21 cellular contexts compared by ENCODE assay signal in genomic region chr4:112564706-112565270, GRCh38. TPM values are rescaled to one million over a fixed set of nuclear protein-coding genes. Genes with fewer than 3 reads are reported as not detected.
DNase-seq lines count a peak whose midpoint lies in the region; ATAC-seq, FAIRE-seq and TF ChIP-seq lines count a peak whose summit lies in the region.
"Had no signal": no experiment of that assay in that cellular context is flagged by ENCODE, and none has a peak within 500 bp of the region (broad histone marks: within the 10 kb centered on the region; RNA-seq: fewer than 3 reads in every experiment).

No MANE protein-coding gene starts in this region.

- BruUV-seq in HepG2 (replicated peaks; lab: Mats Ljungman, UMichigan) (no TSS peak), K562 (replicated peaks; lab: Mats Ljungman, UMichigan) (no TSS peak)

- H3K4me3 ChIP-seq in HepG2 (replicated peaks in 1 of 3; ENCODE audit: insufficient read depth in 1 of 3, low read depth in 2 of 3, low read length in 3 of 3) (no peak overlapping the region), right lobe of liver (no peak overlapping the region), Karpas-422 (ENCODE audit: low read length) (no peak overlapping the region), K562 (no peak overlapping the region)
- H3K4me3 ChIP-seq: BLaER1 treated with 17β-estradiol and CSF1 and Interleukin-3, amounts not matched to agents 10 nM and 100 nM; SJSA1 had no signal

- H3K4me3 Mint-ChIP-seq in stimulated activated memory B cell treated with anti-CD40 and anti-IgM and Interleukin-4, amounts not matched to agents 10 μg/mL and 1 μg/mL and 100 μg/mL, for 72 hours: no peak overlapping the region
- H3K4me3 Mint-ChIP-seq: IgD-negative memory B cell had no signal

- H3K36me3 Mint-ChIP-seq in stimulated activated memory B cell treated with anti-CD40 and anti-IgM and Interleukin-4, amounts not matched to agents 10 μg/mL and 1 μg/mL and 100 μg/mL, for 72 hours: peaks cover 32% of the 10 kb centered on the region

- H4K20me1 ChIP-seq in HepG2 (ENCODE audit: insufficient read depth, low read length): no peaks in the 10 kb centered on the region
- H4K20me1 ChIP-seq in Karpas-422 (ENCODE audit: insufficient read depth, low read depth, low read length): no peaks in the 10 kb centered on the region
- no peaks in the 10 kb centered on the region for H4K20me1 ChIP-seq in K562 (replicated peaks; ENCODE audit: control insufficient read depth, insufficient read depth, low read length)
- H4K20me1 ChIP-seq: BLaER1 treated with 17β-estradiol and CSF1 and Interleukin-3, amounts not matched to agents 10 nM and 100 nM had no signal

- TF ChIP-seq POLR2A in HepG2 (IDR thresholded peaks at IDR 0.05; ENCODE audit: insufficient read depth in 1 of 2, low read depth in 2 of 2, low read length in 2 of 2) (no peak), right lobe of liver (IDR thresholded peaks at IDR 0.05) (no peak), K562 (conservative IDR thresholded peaks at IDR 0.05) (no peak)

- no peak for ATAC-seq in HepG2
- no peak for ATAC-seq in right lobe of liver
- ATAC-seq in K562: no peak
- no peak for ATAC-seq in GM21526 (IDR thresholded peaks at IDR 0.05; ENCODE audit: low FRiP score, unreplicated experiment)
- no peak for ATAC-seq in HG03039 (IDR thresholded peaks at IDR 0.05; ENCODE audit: unreplicated experiment)
- ATAC-seq in stimulated activated memory B cell treated with anti-CD40 and anti-IgM and Interleukin-4, amounts not matched to agents 10 μg/mL and 1 μg/mL and 100 μg/mL, for 72 hours: no peak

- H3K79me2 ChIP-seq in HepG2 (ENCODE audit: insufficient read depth, low read length) (no peaks in the 10 kb centered on the region), Karpas-422 (ENCODE audit: low read length) (0 out of 2 replicates have a peak, but pooled peaks cover 5% of the 10 kb centered on the region), K562 (ENCODE audit: control insufficient read depth, insufficient read depth, low read length) (no peaks in the 10 kb centered on the region)

- no peak overlapping the region for H2AFZ ChIP-seq in HepG2 (ENCODE audit: low read length)
- H2AFZ ChIP-seq in Karpas-422 (ENCODE audit: low read length): no peak overlapping the region
- no peak overlapping the region for H2AFZ ChIP-seq in K562 (ENCODE audit: low read depth, low read length)

- no peaks in the 10 kb centered on the region for H3K4me1 ChIP-seq in HepG2 (ENCODE audit: insufficient read depth, low read length)
- H3K4me1 ChIP-seq in right lobe of liver: no peaks in the 10 kb centered on the region
- peaks cover 42% of the 10 kb centered on the region for H3K4me1 ChIP-seq in Karpas-422 (ENCODE audit: low read length)
- no peaks in the 10 kb centered on the region for H3K4me1 ChIP-seq in K562 (replicated peaks in 1 of 2; ENCODE audit: control insufficient read depth in 2 of 2, insufficient read depth in 2 of 2, low read length in 2 of 2)
- H3K4me1 ChIP-seq: SJSA1 had no signal

- CTCF ChIA-PET in HepG2 (lab: Yijun Ruan, JAX; ENCODE audit: low intra/inter-chr PET ratio, low total read pairs): no interaction called here
- CTCF ChIA-PET in K562 (lab: Yijun Ruan, JAX; ENCODE audit: low intra/inter-chr PET ratio): no interaction called here

- intact Hi-C loops in HepG2 (cut with micrococcal nuclease; ENCODE audit: unreplicated experiment): no loop called here
- intact Hi-C loops in right lobe of liver (cut with DNase I): no loop called here
- intact Hi-C loops in K562 (cut with micrococcal nuclease): no loop called here

- POLR2A ChIA-PET in HepG2 (lab: Yijun Ruan, JAX) (no interaction called here), K562 (lab: Yijun Ruan, JAX) (no interaction called here)

- in situ Hi-C loops in HepG2 (cut with HindIII; ENCODE audit: extremely low pct_ligation_motif_present, low pct_unique_long_range_greater_than_20kb) (no loop called here), K562 (cut with MboI) (no loop called here)

- no peak for DNase-seq in HepG2 (ENCODE audit: low spot score)
- DNase-seq in right lobe of liver: no peak
- DNase-seq in Karpas-422: no peak
- no peak for DNase-seq in K562 (ENCODE audit: extremely low read depth in 1 of 4, low spot score in 3 of 4)
- no peak for DNase-seq in mesenteric fat pad (ENCODE audit: low spot score)
- DNase-seq: 8988T, GF-D8, GOT3, MV-4-11, NCI-H1436, NCI-H2029, NCI-H510A, NCI-H82, SW 1271 had no signal

- H3K9me3 ChIP-seq in HepG2 (ENCODE audit: low read length) (no peaks in the 10 kb centered on the region), right lobe of liver (no peaks in the 10 kb centered on the region), Karpas-422 (ENCODE audit: low read length) (no peaks in the 10 kb centered on the region), K562 (replicated peaks; ENCODE audit: control insufficient read depth, insufficient read depth, low read depth, low read length) (no peaks in the 10 kb centered on the region)
- H3K9me3 ChIP-seq: SJSA1 had no signal

- H3K9me2 ChIP-seq in Karpas-422 (replicated peaks; ENCODE audit: insufficient read depth, low read length): no peaks in the 10 kb centered on the region

- H3K27ac ChIP-seq in HepG2 (ENCODE audit: extremely low read length, insufficient read depth, low read length) (no peak overlapping the region), right lobe of liver (no peak overlapping the region), Karpas-422 (ENCODE audit: low read length) (peak overlapping the region; percentile 93), K562 (ENCODE audit: extremely low read depth, low read depth, low read length) (no peak overlapping the region)
- H3K27ac ChIP-seq: BLaER1 treated with 17β-estradiol and CSF1 and Interleukin-3, amounts not matched to agents 10 nM and 100 nM; SJSA1 had no signal

- H3K4me1 Mint-ChIP-seq in stimulated activated memory B cell treated with anti-CD40 and anti-IgM and Interleukin-4, amounts not matched to agents 10 μg/mL and 1 μg/mL and 100 μg/mL, for 72 hours: peaks cover 13% of the 10 kb centered on the region

- H3K4me2 ChIP-seq in HepG2 (ENCODE audit: low read depth, low read length): no peak overlapping the region
- no peak overlapping the region for H3K4me2 ChIP-seq in Karpas-422 (ENCODE audit: low read depth, low read length, poor library complexity, severe bottlenecking)
- no peak overlapping the region for H3K4me2 ChIP-seq in K562 (ENCODE audit: insufficient read depth, low read length)
- H3K4me2 ChIP-seq: BLaER1 treated with 17β-estradiol and CSF1 and Interleukin-3, amounts not matched to agents 10 nM and 100 nM had no signal

- no peaks in the 10 kb centered on the region for H3K27me3 Mint-ChIP-seq in stimulated activated memory B cell treated with anti-CD40 and anti-IgM and Interleukin-4, amounts not matched to agents 10 μg/mL and 1 μg/mL and 100 μg/mL, for 72 hours
- H3K27me3 Mint-ChIP-seq: IgD-negative memory B cell had no signal

- TF ChIP-seq CTCF in HepG2 (CRISPR knock-in tag; IDR thresholded peaks at IDR 0.05): no peak
- no peak for TF ChIP-seq CTCF in right lobe of liver (IDR thresholded peaks at IDR 0.05)
- TF ChIP-seq CTCF in K562 (IDR thresholded peaks at IDR 0.05 in 2 of 3, conservative IDR thresholded peaks at IDR 0.05 in 1 of 3; ENCODE audit: insufficient read depth in 2 of 3, low read depth in 1 of 3, low read length in 3 of 3): 0 out of 6 replicates have a peak, but pooled peaks of 1 of the 3 experiments have one; percentile 14

- no peak for TF ChIP-seq EP300 in HepG2 (IDR thresholded peaks at IDR 0.05; ENCODE audit: low read depth in 2 of 2, low read length in 2 of 2)
- no peak for TF ChIP-seq EP300 in HepG2 (CRISPR knock-in tag; IDR thresholded peaks at IDR 0.05; ENCODE audit: borderline replicate concordance)
- TF ChIP-seq EP300 in K562 (IDR thresholded peaks at IDR 0.05; ENCODE audit: low read length): no peak

- H3K9me3 Mint-ChIP-seq in stimulated activated memory B cell treated with anti-CD40 and anti-IgM and Interleukin-4, amounts not matched to agents 10 μg/mL and 1 μg/mL and 100 μg/mL, for 72 hours: no peaks in the 10 kb centered on the region

- H3K9ac ChIP-seq in HepG2 (ENCODE audit: insufficient read depth, low read depth, low read length) (no peak overlapping the region), Karpas-422 (ENCODE audit: low read length) (no peak overlapping the region), K562 (ENCODE audit: insufficient read depth in 1 of 2, low read depth in 2 of 2, low read length in 2 of 2) (no peak overlapping the region)
- H3K9ac ChIP-seq: BLaER1 treated with 17β-estradiol and CSF1 and Interleukin-3, amounts not matched to agents 10 nM and 100 nM had no signal

- peaks cover 2% of the 10 kb centered on the region in 2 experiments; a peak in 1 of 5 replicates for H3K36me3 ChIP-seq in HepG2 (replicated peaks in 1 of 2; ENCODE audit: control insufficient read depth in 1 of 2, insufficient read depth in 2 of 2, low read length in 2 of 2)
- no peaks in the 10 kb centered on the region for H3K36me3 ChIP-seq in right lobe of liver
- H3K36me3 ChIP-seq in Karpas-422 (ENCODE audit: insufficient read depth, low read length): peaks cover 9% of the 10 kb centered on the region; the same call in 1 of the 2 replicates
- H3K36me3 ChIP-seq in K562 (ENCODE audit: control insufficient read depth, insufficient read depth, low read length): peaks cover 12% of the 10 kb centered on the region; the same call in 1 of the 3 replicates
- H3K36me3 ChIP-seq: SJSA1 had no signal

- no peak for TF ChIP-seq RAD21 in HepG2 (CRISPR knock-in tag; IDR thresholded peaks at IDR 0.05)
- no peak for TF ChIP-seq RAD21 in K562 (CRISPR knock-in tag; conservative IDR thresholded peaks at IDR 0.05 in 1 of 2, IDR thresholded peaks at IDR 0.05 in 1 of 2)

- FAIRE-seq in HepG2 (lab: Jason Lieb, UNC) (no peak), K562 (lab: Jason Lieb, UNC) (no peak)

- WGBS in HepG2 (ENCODE audit: low lambda C conversion rate): 97% methylated on average over 21 of the region's 25 CpGs
- 97% methylated on average over 20 of the region's 25 CpGs for WGBS in right lobe of liver (ENCODE audit: insufficient coverage, low coverage, low lambda C conversion rate, missing lambda C conversion rate)
- WGBS in K562 (ENCODE audit: insufficient coverage, low coverage, missing lambda C conversion rate): 94% methylated on average over 21 of the region's 25 CpGs

- H3K9me1 ChIP-seq in K562 (ENCODE audit: control insufficient read depth, insufficient read depth, low read length): no peaks in the 10 kb centered on the region

- H3K27ac Mint-ChIP-seq in stimulated activated memory B cell treated with anti-CD40 and anti-IgM and Interleukin-4, amounts not matched to agents 10 μg/mL and 1 μg/mL and 100 μg/mL, for 72 hours: no peak overlapping the region
- H3K27ac Mint-ChIP-seq: IgD-negative memory B cell had no signal

- H3K27me3 ChIP-seq in HepG2 (ENCODE audit: control insufficient read depth in 1 of 2, insufficient read depth in 2 of 2, low read length in 2 of 2) (no peaks in the 10 kb centered on the region), right lobe of liver (no peaks in the 10 kb centered on the region), Karpas-422 (ENCODE audit: low read length) (no peaks in the 10 kb centered on the region), K562 (ENCODE audit: control insufficient read depth in 2 of 2, insufficient read depth in 2 of 2, low read length in 2 of 2) (no peaks in the 10 kb centered on the region)
- H3K27me3 ChIP-seq: BLaER1 treated with 17β-estradiol and CSF1 and Interleukin-3, amounts not matched to agents 10 nM and 100 nM; SJSA1 had no signal

RNA-seq across cellular contexts. Expression of gene NEUROG2, which starts 48.8 kb away (rescaled TPM):
- total RNA-seq in HepG2 (2016; rRNA removed; fragmentation: Illumina TruSeq; extraction: Trizol): not detected in 2 replicates
- total RNA-seq in HepG2 (2016; cell fraction: cytosol; rRNA removed; fragmentation: Illumina TruSeq; extraction: Trizol; ENCODE audit: low read depth): not detected in 2 replicates
- not detected in 2 replicates for total RNA-seq in HepG2 (2016; cell fraction: insoluble cytoplasmic fraction; rRNA removed; fragmentation: Illumina TruSeq; extraction: Trizol)
- total RNA-seq in HepG2 (2016; cell fraction: membrane; rRNA removed; fragmentation: Illumina TruSeq; extraction: Trizol): not detected in 2 replicates
- not detected in 2 replicates for total RNA-seq in HepG2 (2016; cell fraction: nucleus; rRNA removed; fragmentation: Illumina TruSeq; extraction: Trizol)
- not detected in 2 replicates for polyA plus RNA-seq in HepG2 (2011; rRNA removed)
- polyA plus RNA-seq in HepG2 (2011; cell fraction: cytosol; rRNA removed): not detected in 2 replicates
- polyA plus RNA-seq in HepG2 (2011; cell fraction: nucleus; rRNA removed): not detected in 2 replicates
- polyA plus RNA-seq in HepG2 (2012): not detected in 2 replicates
- polyA plus RNA-seq in HepG2 (2016; cell fraction: cytosol; fragmentation: Illumina TruSeq; extraction: Trizol; ENCODE audit: low read depth): not detected in 2 replicates
- polyA plus RNA-seq in HepG2 (2016; cell fraction: insoluble cytoplasmic fraction; fragmentation: Illumina TruSeq; extraction: Trizol; ENCODE audit: low read depth): not detected in 2 replicates
- not detected in 2 replicates for polyA plus RNA-seq in HepG2 (2016; cell fraction: membrane; fragmentation: Illumina TruSeq; extraction: Trizol; ENCODE audit: low read depth)
- polyA plus RNA-seq in HepG2 (2016; cell fraction: nucleus; fragmentation: Illumina TruSeq; extraction: Trizol; ENCODE audit: insufficient read depth, low read depth): not detected in 2 replicates
- not detected in 2 replicates for polyA minus RNA-seq in HepG2 (2011; rRNA and poly(A)+ RNA removed; ENCODE audit: low replicate concordance)
- polyA minus RNA-seq in HepG2 (2011; cell fraction: cytosol; rRNA and poly(A)+ RNA removed): not detected in 2 replicates
- not detected in 2 replicates for polyA minus RNA-seq in HepG2 (2011; cell fraction: nucleus; rRNA and poly(A)+ RNA removed)
- not detected for total RNA-seq in right lobe of liver
- total RNA-seq in Karpas-422 (2014; rRNA removed; shearing (Covaris generic); ENCODE audit: low replicate concordance): 5.1 and 9.6 TPM in 2 replicates
- not detected in 2 replicates for total RNA-seq in K562 (2011; cell fraction: chromatin; rRNA removed; ENCODE audit: low replicate concordance)
- total RNA-seq in K562 (2011; cell fraction: nucleolus; rRNA removed): not detected in 2 replicates
- total RNA-seq in K562 (2011; cell fraction: nucleoplasm; rRNA removed): not detected in 2 replicates
- not detected in 2 replicates for total RNA-seq in K562 (2014; rRNA removed)
- total RNA-seq in K562 (2014; rRNA removed; fragmentation: Illumina TruSeq; extraction: Trizol): not detected in 2 replicates
- total RNA-seq in K562 (2015; rRNA removed; fragmentation: Illumina TruSeq; extraction: Trizol): not detected in 2 replicates
- 0.07 TPM in 1 of 2 replicates, not detected in the other for total RNA-seq in K562 (2021)
- polyA plus RNA-seq in K562 (2011; rRNA removed): 0.04 TPM in 1 of 2 replicates, not detected in the other
- polyA plus RNA-seq in K562 (2011; cell fraction: cytosol; rRNA removed): 0.06 and 0.10 TPM in 2 replicates
- 0.07 and 0.10 TPM in 2 replicates for polyA plus RNA-seq in K562 (2011; cell fraction: nucleus; rRNA removed)
- 0.03 TPM in 1 of 2 replicates, not detected in the other for polyA plus RNA-seq in K562 (2012)
- not detected in 2 replicates for polyA plus RNA-seq in K562 (2014; fragmentation: Illumina TruSeq; extraction: Trizol)
- polyA plus RNA-seq in K562 (2014; fragmentation: Nextera tagmentation; extraction: Ambion mirVana): not detected
- 0.04 and 0.07 TPM in 2 replicates for polyA plus RNA-seq in K562 (2014; rRNA removed)
- not detected in 2 replicates for polyA minus RNA-seq in K562 (2011; rRNA and poly(A)+ RNA removed)
- not detected in 2 replicates for polyA minus RNA-seq in K562 (2011; cell fraction: cytosol; rRNA and poly(A)+ RNA removed)
- not detected in 2 replicates for polyA minus RNA-seq in K562 (2011; cell fraction: nucleus; rRNA and poly(A)+ RNA removed)
- not detected for total RNA-seq in mesenteric fat pad
- total RNA-seq: SJSA1; T-helper 2 cell treated with Interferon-gamma antibody and Interleukin-4, amounts not matched to agents 100 ng/mL and 5 ng/mL, for 36 hours had no signal
- polyA plus RNA-seq: IgD-negative memory B cell had no signal

Comparison
In these comparisons a context has a peak if more than half of its experiments do, and no peak if none do; other contexts are left out.
1. Of the 241 proteins assayed by ChIP-seq in both HepG2 and K562: peak only in HepG2: none; only in K562: none; in both: ZBTB33; in neither: 239; mixed calls (peak in some experiments, not most) for 1.